ENCODE assay signal across 22 cellular contexts in genomic region chr16:24930440-24930839, GRCh38.
DNase-seq lines count a peak whose midpoint lies in the region; ATAC-seq, FAIRE-seq and TF ChIP-seq lines count a peak whose summit lies in the region.
"Had no signal": no experiment of that assay in that cellular context is flagged by ENCODE, and none has a peak within 500 bp of the region (broad histone marks: within the 10 kb centered on the region; RNA-seq: fewer than 3 reads in every experiment).

No MANE protein-coding gene starts in this region.

- H3K9me3 ChIP-seq in HepG2 (ENCODE audit: low read length) (no peaks in the 10 kb centered on the region), right lobe of liver (no peaks in the 10 kb centered on the region), colonic mucosa (no peaks in the 10 kb centered on the region), esophagus muscularis mucosa (no peaks in the 10 kb centered on the region)
- H3K9me3 ChIP-seq: HAP-1 had no signal

- H3K4me3 ChIP-seq in HepG2 (replicated peaks in 1 of 3; ENCODE audit: insufficient read depth in 1 of 3, low read depth in 2 of 3, low read length in 3 of 3) (no peak overlapping the region), right lobe of liver (no peak overlapping the region), colonic mucosa (no peak overlapping the region), esophagus muscularis mucosa (no peak overlapping the region)
- H3K4me3 ChIP-seq: HAP-1 had no signal

- H3K27ac ChIP-seq in HepG2 (ENCODE audit: extremely low read length, insufficient read depth, low read length) (no peak overlapping the region), right lobe of liver (no peak overlapping the region), colonic mucosa (no peak overlapping the region), esophagus muscularis mucosa (replicated peaks in 1 of 4) (no peak overlapping the region)

- TF ChIP-seq CTCF in HepG2 (CRISPR knock-in tag; IDR thresholded peaks at IDR 0.05): no peak
- no peak for TF ChIP-seq CTCF in right lobe of liver (IDR thresholded peaks at IDR 0.05)
- TF ChIP-seq CTCF in colonic mucosa (IDR thresholded peaks at IDR 0.05): no peak
- no peak for TF ChIP-seq CTCF in esophagus muscularis mucosa (IDR thresholded peaks at IDR 0.05)

- H3K36me3 ChIP-seq in HepG2 (replicated peaks in 1 of 2; ENCODE audit: control insufficient read depth in 1 of 2, insufficient read depth in 2 of 2, low read length in 2 of 2): peaks cover 23 to 74% of the 10 kb centered on the region in 2 experiments; a peak in 4 of 5 replicates
- peaks cover 0 to 45% (median 11%) of the 10 kb centered on the region in 4 donors for H3K36me3 ChIP-seq in right lobe of liver
- H3K36me3 ChIP-seq in colonic mucosa: peaks cover 18% of the 10 kb centered on the region
- H3K36me3 ChIP-seq in esophagus muscularis mucosa: peaks cover 64 to 98% (median 80%) of the 10 kb centered on the region in 4 donors

- no peak for TF ChIP-seq POLR2A in HepG2 (IDR thresholded peaks at IDR 0.05; ENCODE audit: insufficient read depth in 1 of 2, low read depth in 2 of 2, low read length in 2 of 2)
- TF ChIP-seq POLR2A in right lobe of liver (IDR thresholded peaks at IDR 0.05): no peak
- TF ChIP-seq POLR2A in esophagus muscularis mucosa (IDR thresholded peaks at IDR 0.05; ENCODE audit: low read depth): no peak

- 94% methylated on average over 6 of the region's 6 CpGs for WGBS in HepG2 (ENCODE audit: low lambda C conversion rate)
- 88% methylated on average over 6 of the region's 6 CpGs for WGBS in right lobe of liver (ENCODE audit: insufficient coverage, low coverage, low lambda C conversion rate, missing lambda C conversion rate)
- 92% methylated on average over 6 of the region's 6 CpGs for WGBS in esophagus muscularis mucosa

- H3K4me2 ChIP-seq in HepG2 (ENCODE audit: low read depth, low read length): no peak overlapping the region

- H3K9ac ChIP-seq in HepG2 (ENCODE audit: insufficient read depth, low read depth, low read length): no peak overlapping the region
- no peak overlapping the region for H3K9ac ChIP-seq in colonic mucosa (ENCODE audit: low read depth in 2 of 2, low read length in 2 of 2)

- TF ChIP-seq EP300 in HepG2 (IDR thresholded peaks at IDR 0.05; ENCODE audit: low read depth in 2 of 2, low read length in 2 of 2): no peak
- no peak for TF ChIP-seq EP300 in HepG2 (CRISPR knock-in tag; IDR thresholded peaks at IDR 0.05; ENCODE audit: borderline replicate concordance)
- TF ChIP-seq EP300 in esophagus muscularis mucosa (IDR thresholded peaks at IDR 0.05): no peak

- no peaks in the 10 kb centered on the region for H4K20me1 ChIP-seq in HepG2 (ENCODE audit: insufficient read depth, low read length)

- H3K79me2 ChIP-seq in HepG2 (ENCODE audit: insufficient read depth, low read length): no peaks in the 10 kb centered on the region

- no peak for TF ChIP-seq RAD21 in HepG2 (CRISPR knock-in tag; IDR thresholded peaks at IDR 0.05)

- H3K27me3 ChIP-seq in HepG2 (ENCODE audit: control insufficient read depth in 1 of 2, insufficient read depth in 2 of 2, low read length in 2 of 2): no peaks in the 10 kb centered on the region
- no peaks in the 10 kb centered on the region for H3K27me3 ChIP-seq in right lobe of liver
- no peaks in the 10 kb centered on the region for H3K27me3 ChIP-seq in colonic mucosa
- H3K27me3 ChIP-seq in esophagus muscularis mucosa: no peaks in the 10 kb centered on the region

- no TSS peak for BruUV-seq in HepG2 (replicated peaks; lab: Mats Ljungman, UMichigan)

- in situ Hi-C loops in HepG2 (cut with HindIII; ENCODE audit: extremely low pct_ligation_motif_present, low pct_unique_long_range_greater_than_20kb): no loop called here

- H2AFZ ChIP-seq in HepG2 (ENCODE audit: low read length): no peak overlapping the region

- DNase-seq in HepG2 (ENCODE audit: low spot score) (no peak), right lobe of liver (no peak), colonic mucosa (peak; percentile 23), mesenteric fat pad (ENCODE audit: low spot score) (peak; percentile 6), esophagus muscularis mucosa (ENCODE audit: extremely low spot score) (no peak), frontal cortex (ENCODE audit: low spot score in 2 of 2) (no peak)
- DNase-seq in effector CD8-positive, alpha-beta T cell (lab: John Stamatoyannopoulos, UW): no peak
- no peak for DNase-seq in stimulated activated CD4-positive, alpha-beta T cell treated with anti-CD3 and anti-CD28 coated beads, Interleukin-4, amount 100 ng/mL, for 1 hour
- DNase-seq: C1 segment of cervical spinal cord; CD8-positive, alpha-beta T cell; COR-L47; DMS153; DMS79 treated with DMSO at 0.1 percent for 48 hours; EL had no signal

- ATAC-seq in HepG2: no peak
- no peak for ATAC-seq in right lobe of liver
- ATAC-seq: CD8-positive, alpha-beta T cell had no signal

- CTCF ChIA-PET in HepG2 (lab: Yijun Ruan, JAX; ENCODE audit: low intra/inter-chr PET ratio, low total read pairs): no interaction called here

- FAIRE-seq in HepG2 (lab: Jason Lieb, UNC) (no peak), frontal cortex (lab: Jason Lieb, UNC) (no peak)
- FAIRE-seq: A204.1, D721Med, G401.6, GM12892, GM19239, H1, HTR-8/SVneo had no signal

- POLR2A ChIA-PET in HepG2 (lab: Yijun Ruan, JAX): no interaction called here

- intact Hi-C loops in HepG2 (cut with micrococcal nuclease; ENCODE audit: unreplicated experiment) (loop anchor here (5.0 kb wide), 1 partner anchor 98 kb away; no protein-coding TSS in a partner anchor), right lobe of liver (cut with DNase I) (no loop called here), colonic mucosa (cut with DNase I) (no loop called here), esophagus muscularis mucosa (cut with DNase I) (no loop called here)

- H3K4me1 ChIP-seq in HepG2 (ENCODE audit: insufficient read depth, low read length): peaks cover 13% of the 10 kb centered on the region
- peaks cover 0 to 14% (median 0%) of the 10 kb centered on the region in 4 donors for H3K4me1 ChIP-seq in right lobe of liver
- H3K4me1 ChIP-seq in colonic mucosa: no peaks in the 10 kb centered on the region
- H3K4me1 ChIP-seq in esophagus muscularis mucosa: no peaks in the 10 kb centered on the region
- H3K4me1 ChIP-seq: HAP-1 had no signal

TF ChIP-seq in HepG2, 621 proteins besides CTCF, POLR2A, EP300 and RAD21:
- TF ChIP-seq CREM (IDR thresholded peaks at IDR 0.05) (no peak), CREM (CRISPR knock-in tag; IDR thresholded peaks at IDR 0.05) (no peak), ZBTB40 (IDR thresholded peaks at IDR 0.05) (no peak), ZBTB40 (CRISPR knock-in tag; IDR thresholded peaks at IDR 0.05) (peak; percentile 94)
TF ChIP-seq in HepG2: peak in this region for 1.

Comparison
In these comparisons a context has a peak if more than half of its experiments do, and no peak if none do; other contexts are left out.
1. DNase-seq: peak in colonic mucosa (single experiment) and mesenteric fat pad (single experiment); none in HepG2 (single experiment), right lobe of liver (0 of 3), esophagus muscularis mucosa (single experiment), effector CD8-positive, alpha-beta T cell (single experiment), frontal cortex (0 of 2) and stimulated activated CD4-positive, alpha-beta T cell treated with anti-CD3 and anti-CD28 coated beads, Interleukin-4, amount 100 ng/mL, for 1 hour (single experiment).